ENCODE assay signal across 8 cellular contexts in the genomic region with DNA sequence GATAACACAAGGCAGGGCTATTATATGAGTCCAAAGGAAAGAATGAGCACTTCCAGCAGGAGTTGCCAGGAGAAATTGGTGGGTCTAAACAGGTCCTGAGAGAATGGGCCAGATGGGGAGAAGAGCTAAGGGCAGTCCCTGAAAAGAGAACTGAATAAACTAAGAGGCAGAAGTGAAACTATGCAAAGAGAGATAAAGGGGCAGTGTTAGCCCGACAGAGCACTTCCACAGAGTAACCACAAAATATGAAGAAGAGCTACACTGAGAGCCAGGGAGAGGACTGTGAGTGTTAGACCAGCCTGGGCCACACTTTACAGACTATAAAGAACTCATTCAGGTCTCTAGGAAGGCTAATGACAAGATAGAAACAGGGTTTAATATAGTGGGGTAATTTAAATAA. TPM values are rescaled to one million over a fixed set of nuclear protein-coding genes. Genes with fewer than 3 reads are reported as not detected.
DNase-seq lines count a peak whose midpoint lies in the region; ATAC-seq and TF ChIP-seq lines count a peak whose summit lies in the region.

No MANE protein-coding gene starts in this region.

- H3K4me1 ChIP-seq in Loucy (ENCODE audit: insufficient read depth, low read length, poor library complexity, severe bottlenecking) (peaks cover 42% of the 10 kb centered on the region), colonic mucosa (no peaks in the 10 kb centered on the region)

- H3K4me3 ChIP-seq in Loucy (ENCODE audit: low read length, poor library complexity, severe bottlenecking): peak overlapping the region; percentile 17
- H3K4me3 ChIP-seq in colonic mucosa: no peak overlapping the region

- H3K9ac ChIP-seq in Loucy (ENCODE audit: low read depth, low read length, poor library complexity, severe bottlenecking): no peak overlapping the region
- H3K9ac ChIP-seq in colonic mucosa (ENCODE audit: low read depth in 2 of 2, low read length in 2 of 2): no peak overlapping the region

- H4K20me1 ChIP-seq in Loucy (ENCODE audit: insufficient read depth, low read length, poor library complexity, severe bottlenecking): no peaks in the 10 kb centered on the region

- peak overlapping the region; percentile 48 for H3K4me2 ChIP-seq in Loucy (ENCODE audit: low read depth, low read length, poor library complexity, severe bottlenecking)

- H3K9me2 ChIP-seq in Loucy (replicated peaks; ENCODE audit: low read depth, low read length): no peaks in the 10 kb centered on the region

- H3K27me3 ChIP-seq in Loucy (ENCODE audit: insufficient read depth, low read length, poor library complexity, severe bottlenecking): no peaks in the 10 kb centered on the region
- H3K27me3 ChIP-seq in colonic mucosa: no peaks in the 10 kb centered on the region

- H3F3A ChIP-seq in Loucy (ENCODE audit: low read depth): no peaks in the 10 kb centered on the region

- no peaks in the 10 kb centered on the region for H3K79me2 ChIP-seq in Loucy (ENCODE audit: insufficient read depth, low read length)

- ATAC-seq in GM18499 (IDR thresholded peaks at IDR 0.05; ENCODE audit: insufficient read depth, unreplicated experiment) (peak; percentile 98), GM21737 (IDR thresholded peaks at IDR 0.05; ENCODE audit: unreplicated experiment) (peak; percentile 92), left ventricle myocardium superior (peak; percentile 63)

- DNase-seq in left ventricle myocardium superior (no peak), colonic mucosa (no peak), NCI-H2171 treated with DMSO at 0.1 percent for 48 hours (lab: John Stamatoyannopoulos, UW) (no peak), NCI-H128 (lab: John Stamatoyannopoulos, UW; ENCODE audit: unreplicated experiment) (no peak), NCI-H526 (lab: John Stamatoyannopoulos, UW) (no peak)

- H2AFZ ChIP-seq in Loucy (ENCODE audit: low read length): no peak overlapping the region

- no peaks in the 10 kb centered on the region for H3K36me3 ChIP-seq in Loucy (ENCODE audit: insufficient read depth, low read length)
- H3K36me3 ChIP-seq in colonic mucosa: no peaks in the 10 kb centered on the region

- no peak overlapping the region for H3K27ac ChIP-seq in colonic mucosa

- TF ChIP-seq CTCF in Loucy (conservative IDR thresholded peaks at IDR 0.05; ENCODE audit: low read length) (no peak), colonic mucosa (IDR thresholded peaks at IDR 0.05) (no peak)

- H3K9me3 ChIP-seq in Loucy (ENCODE audit: insufficient read depth, low read depth, low read length) (no peaks in the 10 kb centered on the region), colonic mucosa (no peaks in the 10 kb centered on the region)

- intact Hi-C loops in left ventricle myocardium superior (cut with micrococcal nuclease) (no loop called here), colonic mucosa (cut with DNase I) (no loop called here)

RNA-seq across cellular contexts. Expression of gene RALGAPA2, which starts 43.8 kb away (rescaled TPM):
- 18.9 TPM for total RNA-seq in left ventricle myocardium superior
- 10 to 100 TPM; 64.5 to 66.1 TPM for total RNA-seq in colonic mucosa
